In the genomic region with DNA sequence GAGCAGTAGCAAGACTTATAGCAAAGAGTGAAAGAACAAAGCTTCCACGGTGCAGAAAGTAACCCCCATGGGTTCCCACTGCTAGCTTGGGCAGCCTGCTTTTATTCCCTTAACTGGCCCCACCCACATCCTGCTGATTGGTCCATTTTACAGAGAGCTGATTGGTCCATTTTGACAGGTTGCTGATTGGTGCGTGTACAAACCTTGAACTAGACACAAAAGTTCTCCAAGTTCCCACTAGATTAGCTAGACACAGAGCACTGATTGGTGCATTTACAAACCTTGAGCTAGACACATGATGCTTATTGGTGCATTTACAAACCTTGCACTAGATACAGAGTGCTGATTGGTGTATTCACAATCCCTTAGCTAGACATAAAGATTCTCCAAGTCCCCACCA, we compare ENCODE assay signal across 6 cellular contexts. TPM values are rescaled to one million over a fixed set of nuclear protein-coding genes. Genes with fewer than 3 reads are reported as not detected.
DNase-seq lines count a peak whose midpoint lies in the region; ATAC-seq, FAIRE-seq and TF ChIP-seq lines count a peak whose summit lies in the region.
"Not testable (repeated sequence)": the region's sequence is repeated elsewhere in the genome, so short reads cannot be mapped to it uniquely, and the experiment has no call there.

No MANE protein-coding gene starts in this region.

- H3K79me2 ChIP-seq in K562 (ENCODE audit: control insufficient read depth, insufficient read depth, low read length) (peaks cover 23% of the 10 kb centered on the region), HepG2 (ENCODE audit: insufficient read depth, low read length) (peaks cover 19% of the 10 kb centered on the region), osteoblast (ENCODE audit: insufficient read depth, low read length) (peaks cover 20% of the 10 kb centered on the region)

- CTCF ChIA-PET in CD4-positive, alpha-beta T cell (lab: Charles Lee), result interaction anchor here (4.6 kb wide), 1 partner anchor 64 kb away, joined by 140 read pairs; no protein-coding TSS in a partner anchor
- CTCF ChIA-PET in WTC11 (lab: Charles Lee); K562 (lab: Yijun Ruan, JAX; ENCODE audit: low intra/inter-chr PET ratio); HepG2 (lab: Yijun Ruan, JAX; ENCODE audit: low intra/inter-chr PET ratio, low total read pairs): not testable (repeated sequence)

- not testable (repeated sequence) for FAIRE-seq in K562 (lab: Jason Lieb, UNC); HepG2 (lab: Jason Lieb, UNC)

- not testable (repeated sequence) for TF ChIP-seq POLR2A in K562 (conservative IDR thresholded peaks at IDR 0.05); HepG2 (IDR thresholded peaks at IDR 0.05; ENCODE audit: insufficient read depth in 1 of 2, low read depth in 2 of 2, low read length in 2 of 2)

- WGBS in K562 (ENCODE audit: insufficient coverage, low coverage, missing lambda C conversion rate), result 61% methylated on average over 2 of the region's 2 CpGs
- 48% methylated on average over 2 of the region's 2 CpGs for WGBS in HepG2 (ENCODE audit: low lambda C conversion rate)

- H2AFZ ChIP-seq in K562 (ENCODE audit: low read depth, low read length); HepG2 (ENCODE audit: low read length); osteoblast (ENCODE audit: low read length): not testable (repeated sequence)

- H3K9me3 Mint-ChIP-seq in CD4-positive, alpha-beta T cell; WTC11: not testable (repeated sequence)

- not testable (repeated sequence) for H3K36me3 Mint-ChIP-seq in CD4-positive, alpha-beta T cell (ENCODE audit: low read depth); WTC11

- H3K4me1 ChIP-seq in K562 (replicated peaks in 1 of 2; ENCODE audit: control insufficient read depth in 2 of 2, insufficient read depth in 2 of 2, low read length in 2 of 2); HepG2 (ENCODE audit: insufficient read depth, low read length); osteoblast (ENCODE audit: insufficient read depth, low read length): not testable (repeated sequence)

- H3K9me1 ChIP-seq in K562 (ENCODE audit: control insufficient read depth, insufficient read depth, low read length), result not testable (repeated sequence)

- not testable (repeated sequence) for DNase-seq in CD4-positive, alpha-beta T cell; WTC11 (ENCODE audit: low spot score); K562 (ENCODE audit: extremely low read depth in 1 of 4, low spot score in 3 of 4); HepG2 (ENCODE audit: low spot score)
- peak; percentile 16 for DNase-seq in NAMALWA (ENCODE audit: low spot score)
- DNase-seq in osteoblast (ENCODE audit: insufficient read length, low spot score, missing footprints), result peak; percentile 19

- intact Hi-C loops in CD4-positive, alpha-beta T cell (cut with DNase I, micrococcal nuclease), result loop anchor here (10.0 kb wide), 3 partner anchors 412 to 902 kb away; a partner anchor contains a TSS
- intact Hi-C loops in K562 (cut with micrococcal nuclease), result loop anchor here (10.0 kb wide), 1 partner anchor 68 kb away; a partner anchor contains a TSS
- intact Hi-C loops in HepG2 (cut with micrococcal nuclease; ENCODE audit: unreplicated experiment), result not testable (repeated sequence)

- not testable (repeated sequence) for BruUV-seq in K562 (replicated peaks; lab: Mats Ljungman, UMichigan); HepG2 (replicated peaks; lab: Mats Ljungman, UMichigan)

- not testable (repeated sequence) for H3K27me3 ChIP-seq in CD4-positive, alpha-beta T cell (ENCODE audit: control insufficient read depth, insufficient read depth, low read length); K562 (ENCODE audit: control insufficient read depth in 2 of 2, insufficient read depth in 2 of 2, low read length in 2 of 2); HepG2 (ENCODE audit: control insufficient read depth in 1 of 2, insufficient read depth in 2 of 2, low read length in 2 of 2); osteoblast (ENCODE audit: insufficient read depth, low read length)

- not testable (repeated sequence) for TF ChIP-seq RAD21 in K562 (CRISPR knock-in tag; conservative IDR thresholded peaks at IDR 0.05 in 1 of 2, IDR thresholded peaks at IDR 0.05 in 1 of 2); HepG2 (CRISPR knock-in tag; IDR thresholded peaks at IDR 0.05)

- not testable (repeated sequence) for H3K27me3 Mint-ChIP-seq in CD4-positive, alpha-beta T cell; WTC11 (ENCODE audit: low read depth)

- not testable (repeated sequence) for TF ChIP-seq CTCF in CD4-positive, alpha-beta T cell (IDR thresholded peaks at IDR 0.05); WTC11 (IDR thresholded peaks at IDR 0.05); K562 (IDR thresholded peaks at IDR 0.05 in 2 of 3, conservative IDR thresholded peaks at IDR 0.05 in 1 of 3; ENCODE audit: insufficient read depth in 2 of 3, low read depth in 1 of 3, low read length in 3 of 3); HepG2 (CRISPR knock-in tag; IDR thresholded peaks at IDR 0.05); osteoblast (IDR thresholded peaks at IDR 0.05; ENCODE audit: extremely low read depth, low read depth, low read length)

- not testable (repeated sequence) for H3K27ac ChIP-seq in CD4-positive, alpha-beta T cell (ENCODE audit: low read depth, low read length); K562 (ENCODE audit: extremely low read depth, low read depth, low read length); HepG2 (ENCODE audit: extremely low read length, insufficient read depth, low read length); osteoblast (ENCODE audit: low read depth, low read length)

- not testable (repeated sequence) for H3K9me3 ChIP-seq in CD4-positive, alpha-beta T cell (ENCODE audit: control insufficient read depth, low read length); K562 (replicated peaks; ENCODE audit: control insufficient read depth, insufficient read depth, low read depth, low read length); HepG2 (ENCODE audit: low read length); osteoblast (ENCODE audit: low read depth, low read length)

- not testable (repeated sequence) for ATAC-seq in CD4-positive, alpha-beta T cell (ENCODE audit: poor library complexity); WTC11; K562; HepG2

- not testable (repeated sequence) for H3K4me2 ChIP-seq in K562 (ENCODE audit: insufficient read depth, low read length); HepG2 (ENCODE audit: low read depth, low read length); osteoblast (ENCODE audit: insufficient read depth, low read length)

- H3K9ac ChIP-seq in K562 (ENCODE audit: insufficient read depth in 1 of 2, low read depth in 2 of 2, low read length in 2 of 2); HepG2 (ENCODE audit: insufficient read depth, low read depth, low read length): not testable (repeated sequence)

- H3K4me3 ChIP-seq in K562; HepG2 (replicated peaks in 1 of 3; ENCODE audit: insufficient read depth in 1 of 3, low read depth in 2 of 3, low read length in 3 of 3); osteoblast (ENCODE audit: insufficient read depth, low read length): not testable (repeated sequence)

- peak overlapping the region; percentile 49 for H3K27ac Mint-ChIP-seq in CD4-positive, alpha-beta T cell
- H3K27ac Mint-ChIP-seq in WTC11, result not testable (repeated sequence)

- H3K36me3 ChIP-seq in K562 (ENCODE audit: control insufficient read depth, insufficient read depth, low read length); HepG2 (replicated peaks in 1 of 2; ENCODE audit: control insufficient read depth in 1 of 2, insufficient read depth in 2 of 2, low read length in 2 of 2); osteoblast (ENCODE audit: insufficient read depth, low read length): not testable (repeated sequence)

- TF ChIP-seq EP300 in K562 (IDR thresholded peaks at IDR 0.05; ENCODE audit: low read length); HepG2 (IDR thresholded peaks at IDR 0.05; ENCODE audit: low read depth in 2 of 2, low read length in 2 of 2); HepG2 (CRISPR knock-in tag; IDR thresholded peaks at IDR 0.05; ENCODE audit: borderline replicate concordance): not testable (repeated sequence)

- POLR2A ChIA-PET in CD4-positive, alpha-beta T cell (lab: Charles Lee), result interaction anchor here (0.6 to 1.0 kb wide), 2 partner anchors 96 to 559 kb away, joined by 3 to 8 read pairs; a partner anchor contains a TSS
- POLR2A ChIA-PET in WTC11 (lab: Charles Lee); HepG2 (lab: Yijun Ruan, JAX): not testable (repeated sequence)
- POLR2A ChIA-PET in K562 (lab: Yijun Ruan, JAX), result interaction anchor here (0.8 to 1.2 kb wide), 4 partner anchors 23 to 80 kb away, joined by 3 to 4 read pairs (median 3); a partner anchor contains a TSS

- peaks cover 23% of the 10 kb centered on the region for H3K4me1 Mint-ChIP-seq in CD4-positive, alpha-beta T cell (ENCODE audit: low read depth)
- H3K4me1 Mint-ChIP-seq in WTC11, result peaks cover 19% of the 10 kb centered on the region

- H3K4me3 Mint-ChIP-seq in CD4-positive, alpha-beta T cell; WTC11: not testable (repeated sequence)

- H4K20me1 ChIP-seq in K562 (replicated peaks; ENCODE audit: control insufficient read depth, insufficient read depth, low read length); HepG2 (ENCODE audit: insufficient read depth, low read length); osteoblast (ENCODE audit: insufficient read depth, low read length): not testable (repeated sequence)

- in situ Hi-C loops in K562 (cut with MboI); HepG2 (cut with HindIII; ENCODE audit: extremely low pct_ligation_motif_present, low pct_unique_long_range_greater_than_20kb): not testable (repeated sequence)

RNA-seq across cellular contexts. Expression of a gene that starts 2.7 kb away (rescaled TPM):
- 10 to 100 TPM; 25.1 to 26.6 TPM for total RNA-seq in CD4-positive, alpha-beta T cell
- total RNA-seq in WTC11 (2021) (86.7 to 102 TPM (median 91.4 TPM) in 3 replicates), K562 (2014; rRNA removed) (46.5 and 57.8 TPM in 2 replicates), K562 (2014; rRNA removed; fragmentation: Illumina TruSeq; extraction: Trizol) (63.9 and 76.3 TPM in 2 replicates), K562 (2015; rRNA removed; fragmentation: Illumina TruSeq; extraction: Trizol) (56.6 and 59.5 TPM in 2 replicates), K562 (2021) (50.3 and 62.5 TPM in 2 replicates), HepG2 (2016; rRNA removed; fragmentation: Illumina TruSeq; extraction: Trizol) (44.9 and 64.9 TPM in 2 replicates), osteoblast (48.6 and 52.8 TPM in 2 replicates)
- 46.0 and 114 TPM in 2 replicates for total RNA-seq in K562 (2011; cell fraction: chromatin; rRNA removed; ENCODE audit: low replicate concordance)
- 24.2 and 34.1 TPM in 2 replicates for total RNA-seq in K562 (2011; cell fraction: nucleolus; rRNA removed)
- 55.9 and 78.9 TPM in 2 replicates for total RNA-seq in K562 (2011; cell fraction: nucleoplasm; rRNA removed)
- polyA plus RNA-seq in K562 (2011; rRNA removed) (62.0 and 77.6 TPM in 2 replicates), K562 (2014; fragmentation: Illumina TruSeq; extraction: Trizol) (66.8 and 77.2 TPM in 2 replicates), K562 (2014; fragmentation: Nextera tagmentation; extraction: Ambion mirVana) (10 to 100 TPM; 31.4 to 48.0 TPM), K562 (2014; rRNA removed) (54.1 and 57.1 TPM in 2 replicates), HepG2 (2011; rRNA removed) (39.1 and 53.5 TPM in 2 replicates)
- 34.1 and 50.0 TPM in 2 replicates for polyA plus RNA-seq in K562 (2011; cell fraction: cytosol; rRNA removed)
- 108 and 117 TPM in 2 replicates for polyA plus RNA-seq in K562 (2011; cell fraction: nucleus; rRNA removed)
- polyA plus RNA-seq in K562 (2012), result 39.3 and 43.4 TPM in 2 replicates
- polyA minus RNA-seq in K562 (2011; rRNA and poly(A)+ RNA removed), result 109 and 114 TPM in 2 replicates
- 59.6 and 103 TPM in 2 replicates for polyA minus RNA-seq in K562 (2011; cell fraction: cytosol; rRNA and poly(A)+ RNA removed)
- 68.5 and 92.6 TPM in 2 replicates for polyA minus RNA-seq in K562 (2011; cell fraction: nucleus; rRNA and poly(A)+ RNA removed)
- 8.5 and 8.7 TPM in 2 replicates for total RNA-seq in HepG2 (2016; cell fraction: cytosol; rRNA removed; fragmentation: Illumina TruSeq; extraction: Trizol; ENCODE audit: low read depth)
- total RNA-seq in HepG2 (2016; cell fraction: insoluble cytoplasmic fraction; rRNA removed; fragmentation: Illumina TruSeq; extraction: Trizol), result 45.2 and 57.5 TPM in 2 replicates
- total RNA-seq in HepG2 (2016; cell fraction: membrane; rRNA removed; fragmentation: Illumina TruSeq; extraction: Trizol), result 25.3 and 33.1 TPM in 2 replicates
- 45.5 and 49.9 TPM in 2 replicates for total RNA-seq in HepG2 (2016; cell fraction: nucleus; rRNA removed; fragmentation: Illumina TruSeq; extraction: Trizol)
- polyA plus RNA-seq in HepG2 (2011; cell fraction: cytosol; rRNA removed), result 34.1 and 44.5 TPM in 2 replicates
- 33.0 and 39.6 TPM in 2 replicates for polyA plus RNA-seq in HepG2 (2011; cell fraction: nucleus; rRNA removed)
- 72.1 and 96.8 TPM in 2 replicates for polyA plus RNA-seq in HepG2 (2012)
- polyA plus RNA-seq in HepG2 (2016; cell fraction: cytosol; fragmentation: Illumina TruSeq; extraction: Trizol; ENCODE audit: low read depth), result 5.6 and 11.0 TPM in 2 replicates
- polyA plus RNA-seq in HepG2 (2016; cell fraction: insoluble cytoplasmic fraction; fragmentation: Illumina TruSeq; extraction: Trizol; ENCODE audit: low read depth), result 71.3 and 71.6 TPM in 2 replicates
- 21.0 and 26.3 TPM in 2 replicates for polyA plus RNA-seq in HepG2 (2016; cell fraction: membrane; fragmentation: Illumina TruSeq; extraction: Trizol; ENCODE audit: low read depth)
- 63.4 and 65.6 TPM in 2 replicates for polyA plus RNA-seq in HepG2 (2016; cell fraction: nucleus; fragmentation: Illumina TruSeq; extraction: Trizol; ENCODE audit: insufficient read depth, low read depth)
- polyA minus RNA-seq in HepG2 (2011; rRNA and poly(A)+ RNA removed; ENCODE audit: low replicate concordance), result 59.9 and 94.0 TPM in 2 replicates
- 41.7 and 52.1 TPM in 2 replicates for polyA minus RNA-seq in HepG2 (2011; cell fraction: cytosol; rRNA and poly(A)+ RNA removed)
- 85.4 and 89.1 TPM in 2 replicates for polyA minus RNA-seq in HepG2 (2011; cell fraction: nucleus; rRNA and poly(A)+ RNA removed)
